20 cellular contexts compared by ENCODE assay signal in genomic region chr10:8273749-8274148, GRCh38.
"Had no signal": no experiment of that assay in that cellular context is flagged by ENCODE, and none has a peak within 500 bp of the region (broad histone marks: within the 10 kb centered on the region; RNA-seq: fewer than 3 reads in every experiment).

No MANE protein-coding gene starts in this region.

- H3K9me3 ChIP-seq: colonic mucosa, left ventricle myocardium inferior, ovary, prostate gland, spleen, thyroid gland had no signal

- DNase-seq: activated CD4-positive, alpha-beta T cell treated with anti-CD3 and anti-CD28 coated beads for 1 hour; activated CD4-positive, alpha-beta T cell treated with anti-CD3 and anti-CD28 coated beads, Interleukin-2, amount 50 U/mL, for 1 hour; activated CD8-positive, alpha-beta T cell treated with anti-CD3 and anti-CD28 coated beads, Interleukin-2, amount 10 ng/mL, durations not matched to agents 7 days and 5 days; activated gamma-delta T cell; activated naive CD4-positive, alpha-beta T cell treated with anti-CD3 and anti-CD28 coated beads, Interleukin-2, amount 50 U/mL, for 16 hours; activated naive CD8-positive, alpha-beta T cell treated with anti-CD3 and anti-CD28 coated beads, Interleukin-2, amount 50 U/mL, for 24 hours; aorta; colonic mucosa; dorsolateral prefrontal cortex; endodermal cell; foreskin melanocyte; left ventricle myocardium inferior; ovary; spleen; stimulated activated CD4-positive, alpha-beta T cell treated with anti-CD3 and anti-CD28 coated beads, Interleukin-4, amount 100 ng/mL, for 24 hours; stimulated activated naive CD8-positive, alpha-beta T cell treated with anti-CD3 and anti-CD28 coated beads, Interleukin-15, Interleukin-2, amounts not matched to agents 100 U/mL and 50 U/mL, for 24 hours; thyroid gland; WERI-Rb-1 had no signal

- H3K4me3 ChIP-seq: colonic mucosa, dorsolateral prefrontal cortex, left ventricle myocardium inferior, ovary, prostate gland, spleen, thyroid gland had no signal

- ATAC-seq: activated CD8-positive, alpha-beta T cell treated with anti-CD3 and anti-CD28 coated beads, Interleukin-2, amount 10 ng/mL, durations not matched to agents 7 days and 5 days; activated naive CD8-positive, alpha-beta T cell treated with anti-CD3 and anti-CD28 coated beads, Interleukin-2, amount 50 U/mL, for 24 hours; natural killer cell treated with Interleukin-12 subunit alpha and Interleukin-12 subunit beta and Interleukin-15 and Interleukin-18, amount 100 ng/mL, for 72 hours; stimulated activated naive CD8-positive, alpha-beta T cell treated with anti-CD3 and anti-CD28 coated beads, Interleukin-15, Interleukin-2, amounts not matched to agents 100 U/mL and 50 U/mL, for 24 hours had no signal

- H3K27ac ChIP-seq: colonic mucosa, dorsolateral prefrontal cortex, ovary, prostate gland, spleen, thyroid gland, WERI-Rb-1 had no signal

- H3K27me3 ChIP-seq: colonic mucosa, ovary, thyroid gland had no signal

- H3K4me1 ChIP-seq: colonic mucosa, prostate gland, spleen, thyroid gland had no signal

- H3K36me3 ChIP-seq: colonic mucosa, left ventricle myocardium inferior, ovary, prostate gland, spleen, thyroid gland, WERI-Rb-1 had no signal
